ENCODE assay signal across 1 cellular context in the genomic region with DNA sequence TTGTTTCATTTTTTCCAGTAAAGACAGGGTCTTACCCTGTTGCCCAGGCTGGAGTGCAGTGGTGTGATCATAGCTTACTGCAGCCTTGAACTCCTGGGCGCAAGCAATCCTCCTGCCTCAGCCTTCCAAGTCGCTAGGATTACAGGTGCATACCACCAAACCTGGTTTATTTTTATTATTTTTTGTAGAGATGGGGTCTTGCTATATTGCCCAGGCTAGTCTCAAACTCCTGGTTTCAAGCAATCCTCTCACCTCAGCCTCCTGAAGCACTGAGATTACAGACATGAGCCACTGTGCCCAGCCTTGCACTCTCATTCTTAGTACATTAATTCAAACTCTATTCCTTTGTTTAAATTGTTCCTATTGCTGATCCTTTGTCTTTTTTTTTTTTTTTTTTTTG. TPM values are rescaled to one million over a fixed set of nuclear protein-coding genes. Genes with fewer than 3 reads are reported as not detected.
"Had no signal": no experiment of that assay in that cellular context is flagged by ENCODE, and none has a peak within 500 bp of the region (broad histone marks: within the 10 kb centered on the region; RNA-seq: fewer than 3 reads in every experiment).

No MANE protein-coding gene starts in this region.

RNA-seq across cellular contexts. Expression of a gene that starts 24.0 kb away (rescaled TPM):
- total RNA-seq: IMR-90 had no signal
- polyA plus RNA-seq: IMR-90 had no signal
